Comparison of ENCODE assay signal across 16 cellular contexts in genomic region chr3:157999246-157999645, GRCh38.
DNase-seq lines count a peak whose midpoint lies in the region; ATAC-seq and TF ChIP-seq lines count a peak whose summit lies in the region.
"Had no signal": no experiment of that assay in that cellular context is flagged by ENCODE, and none has a peak within 500 bp of the region (broad histone marks: within the 10 kb centered on the region; RNA-seq: fewer than 3 reads in every experiment).

No MANE protein-coding gene starts in this region.

- peak; percentile 4 for DNase-seq in EL
- DNase-seq in NCI-H1417 (lab: John Stamatoyannopoulos, UW) = peak; percentile 31 to 96 (median 84)
- DNase-seq in NCI-H510A (lab: John Stamatoyannopoulos, UW) = peak; percentile 19
- peak; percentile 17 for DNase-seq in epithelial cell of esophagus (ENCODE audit: low read depth)
- DNase-seq in NCI-H446 treated with DMSO at 0.1 percent for 48 hours (lab: John Stamatoyannopoulos, UW) = no peak
- DNase-seq in omental fat pad (ENCODE audit: low spot score) = no peak
- DNase-seq: activated CD4-positive, alpha-beta T cell treated with anti-CD3 and anti-CD28 coated beads, Interleukin-2, amount 10 ng/mL, durations not matched to agents 7 days and 5 days; activated CD8-positive, alpha-beta memory T cell treated with anti-CD3 and anti-CD28 coated beads, Interleukin-2, amount 50 U/mL, for 48 hours; activated naive CD4-positive, alpha-beta T cell treated with anti-CD3 and anti-CD28 coated beads for 36 hours; aorta; DMS 273 treated with DMSO at 0.1 percent for 48 hours; hypothalamus; kidney glomerular epithelial cell; psoas muscle had no signal

- no peak for ATAC-seq in HG03280 (IDR thresholded peaks at IDR 0.05; ENCODE audit: unreplicated experiment)
- no peak for ATAC-seq in omental fat pad (ENCODE audit: low FRiP score)
- ATAC-seq: psoas muscle had no signal

- no peak for TF ChIP-seq CTCF in epithelial cell of esophagus (IDR thresholded peaks at IDR 0.05; ENCODE audit: insufficient read depth, low read depth, low read length, missing control alignments)
- TF ChIP-seq CTCF in omental fat pad (IDR thresholded peaks at IDR 0.05) = no peak

- H3K4me3 ChIP-seq in epithelial cell of esophagus (ENCODE audit: low read length) = no peak overlapping the region
- H3K4me3 ChIP-seq: psoas muscle, thoracic aorta had no signal

Comparison
In these comparisons a context has a peak if more than half of its experiments do, and no peak if none do; other contexts are left out.
1. DNase-seq: peak in EL (single experiment), NCI-H1417 (3 of 3), NCI-H510A (single experiment) and epithelial cell of esophagus (single experiment); none in NCI-H446 treated with DMSO at 0.1 percent for 48 hours (single experiment) and omental fat pad (single experiment).